ENCODE assay signal across 9 cellular contexts in genomic region chr19:42122691-42123607, GRCh38. TPM values are rescaled to one million over a fixed set of nuclear protein-coding genes. Genes with fewer than 3 reads are reported as not detected.
DNase-seq lines count a peak whose midpoint lies in the region; TF ChIP-seq lines count a peak whose summit lies in the region.
"Had no signal": no experiment of that assay in that cellular context is flagged by ENCODE, and none has a peak within 500 bp of the region (broad histone marks: within the 10 kb centered on the region; RNA-seq: fewer than 3 reads in every experiment).

No MANE protein-coding gene starts in this region.

- no peaks in the 10 kb centered on the region for H3K9me3 Mint-ChIP-seq in MCF 10A (ENCODE audit: unreplicated experiment)

- no peak for TF ChIP-seq POLR2A in testis (IDR thresholded peaks at IDR 0.05)

- H3K9ac ChIP-seq in OCI-LY3 (ENCODE audit: low read length), result peak overlapping the region; percentile 94

- TF ChIP-seq CTCF in OCI-LY3 (IDR thresholded peaks at IDR 0.05; ENCODE audit: low read depth, low read length) (peak; percentile 26), testis (IDR thresholded peaks at IDR 0.05) (no peak), MCF 10A (IDR thresholded peaks at IDR 0.05; ENCODE audit: unreplicated experiment) (no peak)

- H2AFZ ChIP-seq in OCI-LY3 (ENCODE audit: low read depth, low read length), result no peak overlapping the region

- BruUV-seq in MCF 10A (replicated peaks; lab: Mats Ljungman, UMichigan), result no TSS peak

- peaks cover 4% of the 10 kb centered on the region; the same call in 1 of the 2 replicates for H4K20me1 ChIP-seq in OCI-LY3 (ENCODE audit: insufficient read depth, low read length)

- H3K27ac Mint-ChIP-seq in MCF 10A (ENCODE audit: low read depth, unreplicated experiment), result no peak overlapping the region

- WGBS in testis, 2 donors, result 86 to 87% methylated on average over 17 of the region's 17 CpGs

- H3K9me3 ChIP-seq in OCI-LY3 (ENCODE audit: insufficient read depth, low read length) (peaks cover 8% of the 10 kb centered on the region; the same call in 1 of the 2 replicates), testis (no peaks in the 10 kb centered on the region)

- POLR2A ChIA-PET in MCF 10A (lab: Yijun Ruan, JAX), result no interaction called here

- intact Hi-C loops in testis (cut with DNase I; ENCODE audit: low total_unique reads) (no loop called here), MCF 10A (cut with micrococcal nuclease) (no loop called here)

- peaks cover 2% of the 10 kb centered on the region for H3K36me3 Mint-ChIP-seq in MCF 10A (ENCODE audit: insufficient read depth, unreplicated experiment)

- peak overlapping the region; percentile 16; the same call in 1 of the 2 replicates for H3K4me3 ChIP-seq in GM08714 (ENCODE audit: low read length)
- peak overlapping the region; percentile 79 for H3K4me3 ChIP-seq in OCI-LY3 (ENCODE audit: low read length)
- no peak overlapping the region for H3K4me3 ChIP-seq in testis
- H3K4me3 ChIP-seq: cardiac muscle cell had no signal

- H3K27me3 ChIP-seq in OCI-LY3 (ENCODE audit: low read depth, low read length) (no peaks in the 10 kb centered on the region), testis (no peaks in the 10 kb centered on the region)
- H3K27me3 ChIP-seq: cardiac muscle cell had no signal

- peak; percentile 62 for DNase-seq in activated T-helper 9 cell treated with anti-CD3 and anti-CD28 coated beads, Interleukin-2, amount 50 U/mL, for 16 hours (ENCODE audit: low read depth)
- DNase-seq in stimulated activated CD4-positive, alpha-beta T cell treated with anti-CD3 and anti-CD28 coated beads, Interleukin-15, amount 100 ng/mL, for 48 hours (ENCODE audit: low read depth in 2 of 2), result peak; percentile 65 to 76
- DNase-seq in testis (no peak), H4 (ENCODE audit: low spot score) (no peak), MCF 10A (ENCODE audit: unreplicated experiment) (no peak), cerebellum (ENCODE audit: low spot score) (no peak)

- peaks cover 97% of the 10 kb centered on the region for H3K79me2 ChIP-seq in OCI-LY3 (ENCODE audit: low read length)

- peak overlapping the region; percentile 96 for H3K27ac ChIP-seq in OCI-LY3 (ENCODE audit: low read length)
- H3K27ac ChIP-seq in testis, result no peak overlapping the region
- H3K27ac ChIP-seq: cardiac muscle cell had no signal

- H3K4me1 Mint-ChIP-seq in MCF 10A (ENCODE audit: insufficient read depth, unreplicated experiment), result peaks cover 20% of the 10 kb centered on the region

- peak overlapping the region; percentile 91 for H3K4me2 ChIP-seq in OCI-LY3 (ENCODE audit: low read length)

- H3K4me3 Mint-ChIP-seq in MCF 10A (ENCODE audit: unreplicated experiment), result no peak overlapping the region

- no peaks in the 10 kb centered on the region for H3K27me3 Mint-ChIP-seq in MCF 10A (ENCODE audit: insufficient read depth, unreplicated experiment)

- H3K4me1 ChIP-seq in OCI-LY3 (ENCODE audit: low read length) (peaks cover 87% of the 10 kb centered on the region), testis (no peaks in the 10 kb centered on the region)

- CTCF ChIA-PET in MCF 10A (lab: Yijun Ruan, JAX), result interaction anchor here (1.0 to 2.0 kb wide), 5 partner anchors 10 to 317 kb away, joined by 3 to 9 read pairs (median 7); partner anchors contain the start of gene POU2F2

- H3K36me3 ChIP-seq in OCI-LY3 (replicated peaks; ENCODE audit: low read depth, low read length), result peaks cover 79% of the 10 kb centered on the region
- H3K36me3 ChIP-seq in testis (ENCODE audit: low read depth, missing control alignments), result no peaks in the 10 kb centered on the region
- H3K36me3 ChIP-seq: cardiac muscle cell had no signal

RNA-seq across cellular contexts. Expression of gene POU2F2, which starts 9.3 kb away (rescaled TPM):
- total RNA-seq in testis, result 10 to 100 TPM in 1 of 2 donors, 1 to 10 TPM in 1; 9.4 to 20.6 TPM
- polyA plus RNA-seq in testis (ENCODE audit: insufficient read depth, low read depth, low replicate concordance), result 13.2 TPM
- total RNA-seq in H4 (2014; rRNA removed; shearing (Covaris generic)), result 0.02 TPM in 1 of 2 replicates, not detected in the other
- total RNA-seq in MCF 10A (2022), result 0.49 and 0.70 TPM in 2 replicates
- 3.7 TPM for total RNA-seq in cerebellum
- total RNA-seq: cardiac muscle cell had no signal

RNA-seq across cellular contexts. Expression of gene ZNF574, which starts 47.0 kb away (rescaled TPM):
- total RNA-seq in testis (10 to 100 TPM; 63.2 to 64.8 TPM), MCF 10A (2022) (12.2 and 13.5 TPM in 2 replicates), cerebellum (12.4 TPM)
- 47.4 TPM for polyA plus RNA-seq in testis (ENCODE audit: insufficient read depth, low read depth, low replicate concordance)
- total RNA-seq in H4 (2014; rRNA removed; shearing (Covaris generic)), result 11.8 and 15.8 TPM in 2 replicates

RNA-seq across cellular contexts. Expression of gene GRIK5, which starts 52.9 kb away (rescaled TPM):
- total RNA-seq in testis (10 to 100 TPM; 43.8 to 87.4 TPM), MCF 10A (2022) (1.6 and 1.8 TPM in 2 replicates), cerebellum (19.6 TPM)
- polyA plus RNA-seq in testis (ENCODE audit: insufficient read depth, low read depth, low replicate concordance), result 31.7 TPM
- 0.12 TPM in 1 of 2 replicates, not detected in the other for total RNA-seq in H4 (2014; rRNA removed; shearing (Covaris generic))

Comparison
In these comparisons a context has a peak if more than half of its experiments do, and no peak if none do; other contexts are left out.
1. H3K4me3 ChIP-seq: peak in GM08714 (single experiment) and OCI-LY3 (single experiment); none in testis (0 of 2).
2. DNase-seq: peak in activated T-helper 9 cell treated with anti-CD3 and anti-CD28 coated beads, Interleukin-2, amount 50 U/mL, for 16 hours (single experiment) and stimulated activated CD4-positive, alpha-beta T cell treated with anti-CD3 and anti-CD28 coated beads, Interleukin-15, amount 100 ng/mL, for 48 hours (2 of 2); none in testis (single experiment), H4 (single experiment), MCF 10A (single experiment) and cerebellum (single experiment).